1 cellular context compared by ENCODE assay signal in genomic region chr4:93827272-93827947, GRCh38.
TF ChIP-seq lines count a peak whose summit lies in the region.

No MANE protein-coding gene starts in this region.

TF ChIP-seq in HCT116, 20 proteins besides CTCF, POLR2A, EP300 and RAD21 (continued from another document):
- no peak for TF ChIP-seq MAX (IDR thresholded peaks at IDR 0.05)
- no peak for TF ChIP-seq EGR1 (IDR thresholded peaks at IDR 0.05; ENCODE audit: low read depth)
- no peak for TF ChIP-seq ELF1 (IDR thresholded peaks at IDR 0.05; ENCODE audit: borderline replicate concordance, low read depth)
- no peak for TF ChIP-seq ATF3 (IDR thresholded peaks at IDR 0.05)
- TF ChIP-seq ZNF274 (IDR thresholded peaks at IDR 0.05; ENCODE audit: low read depth, low read length): no peak
- no peak for TF ChIP-seq CBX3 (IDR thresholded peaks at IDR 0.05; ENCODE audit: low read depth)
- TF ChIP-seq POLR2AphosphoS5 (IDR thresholded peaks at IDR 0.05; ENCODE audit: low read depth, low read length): no peak
